ENCODE assay signal across 8 cellular contexts in genomic region chr16:58393138-58393504, GRCh38.
DNase-seq lines count a peak whose midpoint lies in the region; ATAC-seq and TF ChIP-seq lines count a peak whose summit lies in the region.

No MANE protein-coding gene starts in this region.

- peak overlapping the region; percentile 100 for H3K4me3 Mint-ChIP-seq in effector memory CD8-positive, alpha-beta T cell

- H3K36me3 ChIP-seq in OCI-LY1 (ENCODE audit: insufficient read depth, low read length) (peaks cover 12% of the 10 kb centered on the region), muscle layer of colon (ENCODE audit: insufficient read depth, low read length) (no peaks in the 10 kb centered on the region)

- H3K4me3 ChIP-seq in OCI-LY1 (ENCODE audit: low read depth, low read length, poor library complexity, severe bottlenecking) (peak overlapping the region; percentile 81), muscle layer of colon (ENCODE audit: low read depth in 1 of 2, low read length in 2 of 2) (peak overlapping the region; percentile 94 to 96)

- peaks cover 16% of the 10 kb centered on the region for H3K4me1 ChIP-seq in OCI-LY1 (ENCODE audit: insufficient read depth, low read length, severe bottlenecking)
- H3K4me1 ChIP-seq in muscle layer of colon (ENCODE audit: insufficient read depth, low read length): peaks cover 10% of the 10 kb centered on the region

- H3F3A ChIP-seq in OCI-LY1 (ENCODE audit: insufficient read depth, low read length): no peaks in the 10 kb centered on the region; the same call in 1 of the 2 replicates

- no peaks in the 10 kb centered on the region for H3K27me3 Mint-ChIP-seq in effector memory CD8-positive, alpha-beta T cell

- H3K27ac ChIP-seq in OCI-LY1 (ENCODE audit: low read depth, low read length, poor library complexity, severe bottlenecking): peak overlapping the region; percentile 64
- no peak overlapping the region for H3K27ac ChIP-seq in muscle layer of colon (ENCODE audit: low read depth, low read length)

- no peaks in the 10 kb centered on the region for H3K27me3 ChIP-seq in OCI-LY1 (ENCODE audit: insufficient read depth, low read length)
- no peaks in the 10 kb centered on the region for H3K27me3 ChIP-seq in muscle layer of colon (ENCODE audit: control insufficient read depth in 1 of 2, insufficient read depth in 2 of 2, low read length in 2 of 2)

- no peaks in the 10 kb centered on the region for H4K20me1 ChIP-seq in OCI-LY1 (ENCODE audit: insufficient read depth, low read length)

- no peaks in the 10 kb centered on the region for H3K79me2 ChIP-seq in OCI-LY1 (ENCODE audit: insufficient read depth, low read length)

- H3K4me1 Mint-ChIP-seq in effector memory CD8-positive, alpha-beta T cell (ENCODE audit: low read depth in 2 of 2): peaks cover 5 to 9% of the 10 kb centered on the region in 2 donors

- peak; percentile 22 for ATAC-seq in HG02571 (IDR thresholded peaks at IDR 0.05; ENCODE audit: unreplicated experiment)
- ATAC-seq in effector memory CD8-positive, alpha-beta T cell (replicated peaks): no peak

- H3K4me2 ChIP-seq in OCI-LY1 (ENCODE audit: low read length): peak overlapping the region; percentile 81

- peaks cover 5% of the 10 kb centered on the region for H3K36me3 Mint-ChIP-seq in effector memory CD8-positive, alpha-beta T cell (ENCODE audit: insufficient read depth)

- H3K9ac ChIP-seq in OCI-LY1 (ENCODE audit: low read length) (peak overlapping the region; percentile 92), muscle layer of colon (ENCODE audit: low read length) (peak overlapping the region; percentile 82)

- DNase-seq in NCI-H2171 treated with DMSO at 0.1 percent for 48 hours (lab: John Stamatoyannopoulos, UW) (peak; percentile 42), NCI-H2171 (lab: John Stamatoyannopoulos, UW) (no peak), NCI-H1930 (lab: John Stamatoyannopoulos, UW) (no peak)
- no peak for DNase-seq in effector memory CD8-positive, alpha-beta T cell
- no peak for DNase-seq in stimulated activated CD4-positive, alpha-beta T cell treated with anti-CD3 and anti-CD28 coated beads, Interleukin-4, amount 100 ng/mL, for 1 hour

- H3K9me3 Mint-ChIP-seq in effector memory CD8-positive, alpha-beta T cell: no peaks in the 10 kb centered on the region

- peak overlapping the region; percentile 94 to 96 for H3K27ac Mint-ChIP-seq in effector memory CD8-positive, alpha-beta T cell

- H3K9me3 ChIP-seq in OCI-LY1 (ENCODE audit: low read length): no peaks in the 10 kb centered on the region
- H3K9me3 ChIP-seq in muscle layer of colon (ENCODE audit: low read length): no peaks in the 10 kb centered on the region

- peak overlapping the region; percentile 42; the same call in 1 of the 2 replicates for H2AFZ ChIP-seq in OCI-LY1 (ENCODE audit: low read length)

- TF ChIP-seq CTCF in OCI-LY1 (IDR thresholded peaks at IDR 0.05; ENCODE audit: low read length): no peak

- no peaks in the 10 kb centered on the region for H3K9me2 ChIP-seq in OCI-LY1 (ENCODE audit: low read depth, low read length)
